ENCODE assay signal across 1 cellular context in genomic region chr19:38405276-38405675, GRCh38.
TF ChIP-seq lines count a peak whose summit lies in the region.

No MANE protein-coding gene starts in this region.

TF ChIP-seq in HEK293, 187 proteins besides CTCF, POLR2A, EP300 and RAD21 (continued from another document):
- TF ChIP-seq ZSCAN5A (tag by site-specific recombination; IDR thresholded peaks at IDR 0.05) (no peak), ZBTB48 (tag by site-specific recombination; IDR thresholded peaks at IDR 0.05) (no peak), ZNF366 (tag by site-specific recombination; conservative IDR thresholded peaks at IDR 0.05) (no peak), ZNF843 (tag by site-specific recombination; IDR thresholded peaks at IDR 0.05) (no peak), ZNF529 (tag by site-specific recombination; IDR thresholded peaks at IDR 0.05; ENCODE audit: insufficient replicate concordance) (no peak), OSR2 (tag by site-specific recombination; IDR thresholded peaks at IDR 0.05) (no peak), PRDM2 (tag by site-specific recombination; IDR thresholded peaks at IDR 0.05; ENCODE audit: borderline replicate concordance) (no peak), ZNF146 (tag by site-specific recombination; IDR thresholded peaks at IDR 0.05) (no peak), ZNF610 (tag by site-specific recombination; IDR thresholded peaks at IDR 0.05; ENCODE audit: borderline replicate concordance) (no peak), ZNF792 (tag by site-specific recombination; IDR thresholded peaks at IDR 0.05) (no peak), ZNF585B (tag by site-specific recombination; IDR thresholded peaks at IDR 0.05) (no peak), HOXD13 (CRISPR knock-in tag; IDR thresholded peaks at IDR 0.05; ENCODE audit: borderline replicate concordance) (no peak)
